15 cellular contexts compared by ENCODE assay signal in the genomic region with DNA sequence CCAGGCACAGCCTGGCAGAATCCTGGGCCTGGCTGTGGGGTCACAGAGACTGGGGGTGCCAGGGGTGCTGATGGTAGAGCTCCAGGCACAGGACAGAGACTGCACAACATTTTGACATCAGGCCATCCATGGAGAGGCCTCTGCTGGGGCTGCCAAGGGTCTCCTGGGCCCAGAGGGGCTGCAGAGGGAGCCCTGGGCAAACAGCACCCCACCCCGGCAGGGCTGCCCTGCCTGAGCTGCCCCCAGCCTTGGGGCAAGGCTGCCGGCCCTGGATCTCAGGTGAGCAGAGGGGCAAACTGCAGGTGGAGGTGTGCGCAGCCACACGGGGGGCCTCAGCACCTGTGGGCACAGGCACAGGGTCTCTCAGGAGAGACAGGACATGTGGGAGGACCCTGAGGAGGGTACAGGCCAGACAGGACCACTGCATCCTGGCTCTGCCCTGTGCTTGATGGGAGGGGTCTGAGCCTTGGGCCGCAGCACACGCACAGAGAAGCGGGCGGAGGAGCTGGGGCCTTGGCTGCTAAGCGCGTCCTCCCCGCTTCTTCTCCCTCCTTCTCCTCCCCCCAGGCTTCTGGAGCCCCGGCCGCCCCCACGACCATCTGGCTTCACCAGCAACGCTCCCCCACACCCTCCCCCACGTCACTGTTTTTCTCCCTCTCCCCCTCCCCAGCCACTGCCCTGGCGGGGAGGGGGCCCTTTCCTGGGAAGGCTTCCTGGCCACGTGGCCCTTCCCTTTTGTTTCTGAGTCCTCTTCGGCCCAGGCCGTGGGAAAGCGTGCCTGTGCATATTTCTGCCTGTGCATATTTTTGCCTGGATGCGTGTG. TPM values are rescaled to one million over a fixed set of nuclear protein-coding genes. Genes with fewer than 3 reads are reported as not detected.
DNase-seq lines count a peak whose midpoint lies in the region; ATAC-seq and TF ChIP-seq lines count a peak whose summit lies in the region.
"Had no signal": no experiment of that assay in that cellular context is flagged by ENCODE, and none has a peak within 500 bp of the region (broad histone marks: within the 10 kb centered on the region; RNA-seq: fewer than 3 reads in every experiment).

No MANE protein-coding gene starts in this region.

- no peak for TF ChIP-seq RAD21 in IMR-90 (IDR thresholded peaks at IDR 0.05; ENCODE audit: low read length)

- H3K27ac Mint-ChIP-seq in T-helper 17 cell: peak overlapping the region; percentile 9
- H3K27ac Mint-ChIP-seq: stimulated activated naive CD8-positive, alpha-beta T cell treated with anti-CD3 and anti-CD28 coated beads, Interleukin-15, Interleukin-2, amounts not matched to agents 100 ng/mL and 50 ng/mL, for 24 hours had no signal

- H3K36me3 ChIP-seq in IMR-90 (ENCODE audit: control insufficient read depth, insufficient read depth, low read length) (no peaks in the 10 kb centered on the region), hepatocyte (replicated peaks; ENCODE audit: insufficient read depth, low read depth) (no peaks in the 10 kb centered on the region), osteoblast (ENCODE audit: insufficient read depth, low read length) (no peaks in the 10 kb centered on the region)

- H2AK5ac ChIP-seq in IMR-90 (ENCODE audit: low read depth, low read length): no peak overlapping the region

- peak overlapping the region; percentile 28 for H2AK9ac ChIP-seq in IMR-90 (replicated peaks; ENCODE audit: low read depth, low read length, poor library complexity)

- 48% methylated on average over 6 of the region's 22 CpGs; no CpG with 5 or more reads in 1 of the 2 experiments for WGBS in IMR-90 (ENCODE audit: extremely low coverage in 2 of 2, insufficient read length in 1 of 2), 2 experiments
- WGBS in hepatocyte (ENCODE audit: low lambda C conversion rate, missing lambda C conversion rate): 53% methylated on average over 11 of the region's 22 CpGs

- H3K4ac ChIP-seq in IMR-90 (ENCODE audit: low read depth, low read length): no peak overlapping the region

- H2BK15ac ChIP-seq in IMR-90 (ENCODE audit: low read depth, low read length): no peak overlapping the region

- peaks cover 5% of the 10 kb centered on the region for H3K4me1 ChIP-seq in IMR-90 (ENCODE audit: control insufficient read depth, insufficient read depth, low read length)
- peaks cover 35% of the 10 kb centered on the region for H3K4me1 ChIP-seq in hepatocyte (ENCODE audit: insufficient read depth)
- H3K4me1 ChIP-seq in osteoblast (ENCODE audit: insufficient read depth, low read length): peaks cover 8% of the 10 kb centered on the region
- H3K4me1 ChIP-seq: HAP-1 had no signal

- H3K56ac ChIP-seq in IMR-90 (ENCODE audit: extremely low read depth, insufficient read depth, low read length): no peak overlapping the region

- in situ Hi-C loops in IMR-90 (cut with MboI; ENCODE audit: low sequenced_read_pairs): no loop called here

- H3K27ac ChIP-seq in IMR-90 (ENCODE audit: insufficient read depth, low read length) (no peak overlapping the region), hepatocyte (peak overlapping the region; percentile 16), osteoblast (ENCODE audit: low read depth, low read length) (no peak overlapping the region)

- ATAC-seq in IMR-90 (ENCODE audit: low read depth): no peak
- ATAC-seq in T-helper 17 cell: no peak
- ATAC-seq in HG03095 (IDR thresholded peaks at IDR 0.05; ENCODE audit: unreplicated experiment): no peak
- ATAC-seq: esophagus mucosa had no signal

- no peak overlapping the region for H3K4me3 ChIP-seq in IMR-90 (ENCODE audit: insufficient read depth, low read depth, low read length)
- H3K4me3 ChIP-seq in hepatocyte: no peak overlapping the region
- H3K4me3 ChIP-seq in osteoblast (ENCODE audit: insufficient read depth, low read length): no peak overlapping the region
- H3K4me3 ChIP-seq: HAP-1, lung had no signal

- H3K9me3 ChIP-seq in IMR-90 (ENCODE audit: control insufficient read depth, insufficient read depth, low read length) (no peaks in the 10 kb centered on the region), T-helper 17 cell (ENCODE audit: control insufficient read depth, low read length, poor library complexity, severe bottlenecking) (no peaks in the 10 kb centered on the region), hepatocyte (ENCODE audit: low read depth) (no peaks in the 10 kb centered on the region), osteoblast (ENCODE audit: low read depth, low read length) (no peaks in the 10 kb centered on the region)
- H3K9me3 ChIP-seq: HAP-1 had no signal

- no peak overlapping the region for H3K18ac ChIP-seq in IMR-90 (ENCODE audit: low read depth, low read length)

- no peak overlapping the region for H3K4me3 Mint-ChIP-seq in T-helper 17 cell
- H3K4me3 Mint-ChIP-seq: stimulated activated naive CD8-positive, alpha-beta T cell treated with anti-CD3 and anti-CD28 coated beads, Interleukin-15, Interleukin-2, amounts not matched to agents 100 ng/mL and 50 ng/mL, for 24 hours had no signal

- H3K4me2 ChIP-seq in IMR-90 (ENCODE audit: low read depth, low read length) (no peak overlapping the region), hepatocyte (no peak overlapping the region), osteoblast (ENCODE audit: insufficient read depth, low read length) (no peak overlapping the region)

- no peak overlapping the region for H3K23ac ChIP-seq in IMR-90 (ENCODE audit: low read depth, low read length)

- no peaks in the 10 kb centered on the region for H3K79me2 ChIP-seq in hepatocyte
- H3K79me2 ChIP-seq in osteoblast (ENCODE audit: insufficient read depth, low read length): no peaks in the 10 kb centered on the region

- H3K36me3 Mint-ChIP-seq in T-helper 17 cell (ENCODE audit: low read depth): no peaks in the 10 kb centered on the region

- dilution Hi-C loops in IMR-90 (cut with HindIII; ENCODE audit: low sequenced_read_pairs, unreplicated experiment): no loop called here

- H3K9ac ChIP-seq in IMR-90 (ENCODE audit: low read depth, low read length): no peak overlapping the region

- H3K27me3 ChIP-seq in IMR-90 (ENCODE audit: control insufficient read depth, insufficient read depth, low read length) (peaks cover 11% of the 10 kb centered on the region; the same call in 1 of the 2 replicates), hepatocyte (no peaks in the 10 kb centered on the region), osteoblast (ENCODE audit: insufficient read depth, low read length) (peaks cover 4% of the 10 kb centered on the region)

- H3K4me1 Mint-ChIP-seq in T-helper 17 cell: peaks cover 23% of the 10 kb centered on the region

- H4K5ac ChIP-seq in IMR-90 (ENCODE audit: low read depth, low read length): no peak overlapping the region

- H3K79me1 ChIP-seq in IMR-90 (ENCODE audit: low read depth in 1 of 2, low read length in 2 of 2): no peaks in the 10 kb centered on the region

- no peak overlapping the region for H2BK120ac ChIP-seq in IMR-90 (ENCODE audit: low read depth, low read length)

- no peak for DNase-seq in IMR-90
- no peak for DNase-seq in T-helper 17 cell
- DNase-seq in hepatocyte (ENCODE audit: low spot score): peak; percentile 40
- peak; percentile 78 for DNase-seq in retina
- DNase-seq in osteoblast (ENCODE audit: insufficient read length, low spot score, missing footprints): no peak
- no peak for DNase-seq in stimulated activated CD4-positive, alpha-beta T cell treated with anti-CD3 and anti-CD28 coated beads, Interleukin-15, amount 100 ng/mL, for 24 hours
- DNase-seq in AG20443 (ENCODE audit: low spot score): no peak
- DNase-seq: activated CD4-positive, CD25-positive, alpha-beta regulatory T cell treated with anti-CD3 and anti-CD28 coated beads, Interleukin-2, amount 50 U/mL, for 72 hours; activated naive CD4-positive, alpha-beta T cell treated with Interleukin-2 at 50 U/mL for 16 hours; NCI-H1436 treated with DMSO at 0.1 percent for 48 hours had no signal

- H3K9me2 ChIP-seq in hepatocyte (replicated peaks; ENCODE audit: insufficient read depth): no peaks in the 10 kb centered on the region

- no TSS peak for BruUV-seq in IMR-90 (replicated peaks; lab: Mats Ljungman, UMichigan)

- CTCF ChIA-PET in IMR-90 (lab: Yijun Ruan, JAX): no interaction called here

- H3K27me3 Mint-ChIP-seq in T-helper 17 cell: no peaks in the 10 kb centered on the region
- H3K27me3 Mint-ChIP-seq: stimulated activated naive CD8-positive, alpha-beta T cell treated with anti-CD3 and anti-CD28 coated beads, Interleukin-15, Interleukin-2, amounts not matched to agents 100 ng/mL and 50 ng/mL, for 24 hours had no signal

- H3K14ac ChIP-seq in IMR-90 (replicated peaks; ENCODE audit: low read depth, low read length): no peak overlapping the region

- H4K91ac ChIP-seq in IMR-90 (ENCODE audit: insufficient read depth, low read depth, low read length): no peak overlapping the region

- no peak overlapping the region for H2BK5ac ChIP-seq in IMR-90 (ENCODE audit: low read depth, low read length, poor library complexity, severe bottlenecking)

- TF ChIP-seq CTCF in IMR-90 (conservative IDR thresholded peaks at IDR 0.05; ENCODE audit: low read depth, low read length) (no peak), hepatocyte (IDR thresholded peaks at IDR 0.05; ENCODE audit: poor library complexity) (no peak), osteoblast (IDR thresholded peaks at IDR 0.05; ENCODE audit: extremely low read depth, low read depth, low read length) (no peak)

- H3K9me1 ChIP-seq in IMR-90 (ENCODE audit: insufficient read depth, low read length): no peaks in the 10 kb centered on the region

- H2BK20ac ChIP-seq in IMR-90 (ENCODE audit: low read depth, low read length): no peak overlapping the region

- intact Hi-C loops in IMR-90 (cut with micrococcal nuclease): loop anchor here (2.0 kb wide), 1 partner anchor 27 kb away; no protein-coding TSS in a partner anchor

- TF ChIP-seq POLR2A in IMR-90 (IDR thresholded peaks at IDR 0.05; ENCODE audit: low read depth, low read length): no peak

- POLR2A ChIA-PET in IMR-90 (lab: Charles Lee; ENCODE audit: unreplicated experiment): no interaction called here

- no peaks in the 10 kb centered on the region for H4K20me1 ChIP-seq in IMR-90 (ENCODE audit: insufficient read depth, low read length)
- no peaks in the 10 kb centered on the region for H4K20me1 ChIP-seq in hepatocyte (ENCODE audit: insufficient read depth, poor library complexity, severe bottlenecking)
- no peaks in the 10 kb centered on the region for H4K20me1 ChIP-seq in osteoblast (ENCODE audit: insufficient read depth, low read length)

- H4K8ac ChIP-seq in IMR-90 (ENCODE audit: low read depth in 2 of 2, low read length in 2 of 2): no peak overlapping the region

- H2AFZ ChIP-seq in IMR-90 (replicated peaks; ENCODE audit: low read length, poor library complexity): peak overlapping the region; percentile 23
- H2AFZ ChIP-seq in hepatocyte: no peak overlapping the region
- no peak overlapping the region for H2AFZ ChIP-seq in osteoblast (ENCODE audit: low read length)

TF ChIP-seq in IMR-90, 13 proteins besides CTCF, POLR2A, EP300 and RAD21 (continues in another document):
- TF ChIP-seq CEBPB (IDR thresholded peaks at IDR 0.05; ENCODE audit: low read depth, low read length): no peak

RNA-seq across cellular contexts. Expression of gene RTN4R, which starts 28.0 kb away (rescaled TPM):
- total RNA-seq in IMR-90 (2012; rRNA removed) (0.18 and 0.28 TPM in 2 replicates), T-helper 17 cell (1 to 10 TPM in 1 of 2 donors, under 1 TPM in 1; 0.68 to 2.1 TPM), hepatocyte (7.9 and 12.8 TPM in 2 replicates), osteoblast (under 0.01 and 0.29 TPM in 2 replicates)
- polyA plus RNA-seq in IMR-90 (2012; rRNA removed) (0.94 and 1.2 TPM in 2 replicates), hepatocyte (16.9 and 18.9 TPM in 2 replicates)
- polyA plus RNA-seq in IMR-90 (2012; cell fraction: cytosol; rRNA removed): 0.74 and 1.8 TPM in 2 replicates
- 0.83 and 1.5 TPM in 2 replicates for polyA plus RNA-seq in IMR-90 (2012; cell fraction: nucleus; rRNA removed; ENCODE audit: low replicate concordance)

Comparison
In these comparisons a context has a peak if more than half of its experiments do, and no peak if none do; other contexts are left out.
1. DNase-seq: peak in hepatocyte (single experiment) and retina (single experiment); none in IMR-90 (single experiment), T-helper 17 cell (0 of 3), osteoblast (single experiment), stimulated activated CD4-positive, alpha-beta T cell treated with anti-CD3 and anti-CD28 coated beads, Interleukin-15, amount 100 ng/mL, for 24 hours (single experiment) and AG20443 (single experiment).